ENCODE assay signal across 1 cellular context in genomic region chr4:2042207-2042946, GRCh38.
TF ChIP-seq lines count a peak whose summit lies in the region.

No MANE protein-coding gene starts in this region.

TF ChIP-seq in endothelial cell of umbilical vein, 7 proteins besides CTCF, POLR2A, EP300 and RAD21 (continued from another document):
- no peak for TF ChIP-seq MYC (IDR thresholded peaks at IDR 0.05; ENCODE audit: low read depth, low read length)
